ENCODE assay signal across 28 cellular contexts in the genomic region with DNA sequence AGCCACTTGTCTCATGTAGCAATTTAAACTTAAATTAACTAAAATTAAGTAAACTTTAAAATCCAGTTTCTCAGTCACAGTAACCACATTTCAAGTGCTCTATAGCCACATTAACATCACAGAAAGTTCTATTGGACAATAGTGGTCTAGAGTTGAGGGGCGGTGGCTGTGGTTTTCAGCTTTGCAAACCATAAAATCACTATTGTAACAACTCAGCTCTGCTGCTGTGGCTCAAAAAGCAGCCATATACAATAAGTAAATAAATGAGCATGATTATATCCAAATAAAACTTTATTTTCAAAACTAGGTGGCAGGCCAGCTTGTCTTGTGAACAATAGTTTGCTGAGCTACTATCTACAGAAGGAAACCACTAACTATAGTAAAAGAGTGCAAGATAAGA. TPM values are rescaled to one million over a fixed set of nuclear protein-coding genes. Genes with fewer than 3 reads are reported as not detected.
"Had no signal": no experiment of that assay in that cellular context is flagged by ENCODE, and none has a peak within 500 bp of the region (broad histone marks: within the 10 kb centered on the region; RNA-seq: fewer than 3 reads in every experiment).

No MANE protein-coding gene starts in this region.

- H3K4me3 ChIP-seq: esophagus muscularis mucosa, left ventricle myocardium inferior, lung, ovary, right lobe of liver, thoracic aorta, uterus had no signal

- H3K36me3 ChIP-seq: brain microvascular endothelial cell, esophagus muscularis mucosa, left ventricle myocardium inferior, ovary, right lobe of liver, thoracic aorta, uterus had no signal

- H3K4me1 Mint-ChIP-seq: activated CD4-positive, alpha-beta memory T cell treated with anti-CD3 and anti-CD28 coated beads, Interleukin-2, amount 10 ng/mL, durations not matched to agents 7 days and 5 days; activated CD4-positive, alpha-beta T cell treated with anti-CD3 and anti-CD28 coated beads, Interleukin-2, amount 10 ng/mL, durations not matched to agents 24 days and 14 days; endodermal cell; naive B cell had no signal

- H3K9me3 Mint-ChIP-seq: activated CD4-positive, alpha-beta T cell treated with anti-CD3 and anti-CD28 coated beads, Interleukin-2, amount 10 ng/mL, durations not matched to agents 24 days and 14 days; activated T-cell treated with anti-CD3 and anti-CD28 coated beads, Interleukin-2, amount 50 U/mL, for 24 hours; naive B cell; stimulated activated naive CD8-positive, alpha-beta T cell treated with anti-CD3 and anti-CD28 coated beads, Interleukin-15, Interleukin-2, amounts not matched to agents 100 ng/mL and 50 ng/mL, for 24 hours had no signal

- H3K27me3 Mint-ChIP-seq: activated CD4-positive, alpha-beta memory T cell treated with anti-CD3 and anti-CD28 coated beads, Interleukin-2, amount 10 ng/mL, durations not matched to agents 7 days and 5 days; activated T-cell treated with anti-CD3 and anti-CD28 coated beads, Interleukin-2, amount 50 U/mL, for 24 hours; naive B cell; progenitor cell of endocrine pancreas; stimulated activated naive CD8-positive, alpha-beta T cell treated with anti-CD3 and anti-CD28 coated beads, Interleukin-15, Interleukin-2, amounts not matched to agents 100 ng/mL and 50 ng/mL, for 24 hours; type B pancreatic cell had no signal

- H3K9me3 ChIP-seq: esophagus muscularis mucosa, left ventricle myocardium inferior, ovary, right lobe of liver, thoracic aorta, uterus had no signal

- H3K27ac Mint-ChIP-seq: activated CD4-positive, alpha-beta memory T cell treated with anti-CD3 and anti-CD28 coated beads, Interleukin-2, amount 10 ng/mL, durations not matched to agents 7 days and 5 days; activated CD4-positive, alpha-beta T cell treated with anti-CD3 and anti-CD28 coated beads, Interleukin-2, amount 10 ng/mL, durations not matched to agents 24 days and 14 days; activated T-cell treated with anti-CD3 and anti-CD28 coated beads, Interleukin-2, amount 50 U/mL, for 24 hours; endodermal cell; progenitor cell of endocrine pancreas; stimulated activated naive CD8-positive, alpha-beta T cell treated with anti-CD3 and anti-CD28 coated beads, Interleukin-15, Interleukin-2, amounts not matched to agents 100 ng/mL and 50 ng/mL, for 24 hours; type B pancreatic cell had no signal

- H3K4me1 ChIP-seq: esophagus muscularis mucosa, left ventricle myocardium inferior, right lobe of liver, uterus had no signal

- H3K36me3 Mint-ChIP-seq: naive B cell, type B pancreatic cell had no signal

- DNase-seq: activated CD4-positive, alpha-beta memory T cell treated with anti-CD3 and anti-CD28 coated beads, Interleukin-2, amount 10 ng/mL, durations not matched to agents 7 days and 5 days; activated CD4-positive, alpha-beta T cell treated with anti-CD3 and anti-CD28 coated beads, Interleukin-2, amount 10 ng/mL, durations not matched to agents 24 days and 14 days; activated CD4-positive, CD25-positive, alpha-beta regulatory T cell treated with anti-CD3 and anti-CD28 coated beads, Interleukin-2, amount 50 U/mL, for 72 hours; activated CD8-positive, alpha-beta memory T cell treated with anti-CD3 and anti-CD28 coated beads, Interleukin-2, amount 50 U/mL, for 48 hours; activated gamma-delta T cell; activated naive CD4-positive, alpha-beta T cell treated with anti-CD3 and anti-CD28 coated beads, Interleukin-2, amount 50 U/mL, for 16 hours; activated T-cell treated with anti-CD3 and anti-CD28 coated beads, Interleukin-2, amount 50 U/mL, for 24 hours; amniotic stem cell; brain microvascular endothelial cell; endodermal cell; left ventricle myocardium inferior; mesendoderm; naive B cell; ovary; right lobe of liver; stimulated activated CD4-positive, alpha-beta T cell treated with anti-CD3 and anti-CD28 coated beads, Interleukin-12 subunit alpha, Interleukin-12 subunit beta, amount 100 ng/mL, for 4 hours; stimulated activated CD4-positive, alpha-beta T cell treated with anti-CD3 and anti-CD28 coated beads, Interleukin-4, amount 100 ng/mL, for 1 hour; T1000; uterus had no signal

- ATAC-seq: right lobe of liver had no signal

- H3K27me3 ChIP-seq: brain microvascular endothelial cell, esophagus muscularis mucosa, ovary, right lobe of liver, uterus had no signal

- H3K27ac ChIP-seq: brain microvascular endothelial cell, esophagus muscularis mucosa, left ventricle myocardium inferior, ovary, right lobe of liver, thoracic aorta, uterus had no signal

- H3K4me3 Mint-ChIP-seq: activated CD4-positive, alpha-beta memory T cell treated with anti-CD3 and anti-CD28 coated beads, Interleukin-2, amount 10 ng/mL, durations not matched to agents 7 days and 5 days; activated CD4-positive, alpha-beta T cell treated with anti-CD3 and anti-CD28 coated beads, Interleukin-2, amount 10 ng/mL, durations not matched to agents 24 days and 14 days; activated T-cell treated with anti-CD3 and anti-CD28 coated beads, Interleukin-2, amount 50 U/mL, for 24 hours; endodermal cell; naive B cell; stimulated activated naive CD8-positive, alpha-beta T cell treated with anti-CD3 and anti-CD28 coated beads, Interleukin-15, Interleukin-2, amounts not matched to agents 100 ng/mL and 50 ng/mL, for 24 hours; type B pancreatic cell had no signal

RNA-seq across cellular contexts. Expression of gene C1orf53, which starts 43.4 kb away (rescaled TPM):
- total RNA-seq: skeletal muscle tissue, thoracic aorta had no signal

RNA-seq across cellular contexts. Expression of gene LHX9, which starts 58.1 kb away (rescaled TPM):
- total RNA-seq: activated CD4-positive, alpha-beta memory T cell treated with anti-CD3 and anti-CD28 coated beads, Interleukin-2, amount 10 ng/mL, durations not matched to agents 7 days and 5 days; astrocyte; endodermal cell; esophagus muscularis mucosa; left ventricle myocardium inferior; progenitor cell of endocrine pancreas; subcutaneous adipose tissue; thoracic aorta had no signal
